1 cellular context compared by ENCODE assay signal in genomic region chr1:168225476-168226190, GRCh38.
A peak's percentile ranks its signal among the peaks of the same experiment; 100 is the strongest.
TF ChIP-seq lines count a peak whose summit lies in the region.

Gene SFT2D2 (plus strand): TSS chr1:168226004. CDS start chr1:168226080, 76 bp downstream.

TF ChIP-seq in HepG2, 621 proteins besides CTCF, POLR2A, EP300 and RAD21 (continued from another document):
- TF ChIP-seq FUBP1 (CRISPR knock-in tag; IDR thresholded peaks at IDR 0.05; ENCODE audit: borderline replicate concordance), result no peak; the same call in 1 of the 2 replicates
- TF ChIP-seq ZNF674 (CRISPR knock-in tag; IDR thresholded peaks at IDR 0.05; ENCODE audit: low read depth), result no peak
- TF ChIP-seq FIP1L1 (IDR thresholded peaks at IDR 0.05; ENCODE audit: borderline replicate concordance, insufficient read depth, low read depth, low read length), result no peak
- TF ChIP-seq NFYB (CRISPR knock-in tag; IDR thresholded peaks at IDR 0.05), result peak; percentile 51
- TF ChIP-seq ZMAT3 (CRISPR knock-in tag; conservative IDR thresholded peaks at IDR 0.05), result peak; percentile 72; the same call in 1 of the 2 replicates
- TF ChIP-seq ZNF562 (CRISPR knock-in tag; IDR thresholded peaks at IDR 0.05; ENCODE audit: borderline replicate concordance), result peak; percentile 81; the same call in 1 of the 2 replicates
- TF ChIP-seq TFE3 (CRISPR knock-in tag; IDR thresholded peaks at IDR 0.05), result peak; percentile 29; the same call in 1 of the 2 replicates
- peak; percentile 94 for TF ChIP-seq ZNF776 (CRISPR knock-in tag; IDR thresholded peaks at IDR 0.05)
- 0 out of 2 replicates have a peak, but pooled peaks have one; percentile 52 for TF ChIP-seq ZBTB44 (CRISPR knock-in tag; IDR thresholded peaks at IDR 0.05)
- TF ChIP-seq HOXA9 (CRISPR knock-in tag; IDR thresholded peaks at IDR 0.05; ENCODE audit: borderline replicate concordance), result no peak
- no peak for TF ChIP-seq ZNF24 (IDR thresholded peaks at IDR 0.05)
- peak; percentile 77 for TF ChIP-seq TAF1 (CRISPR knock-in tag; IDR thresholded peaks at IDR 0.05)
- TF ChIP-seq HIC2 (CRISPR knock-in tag; IDR thresholded peaks at IDR 0.05; ENCODE audit: low read depth), result no peak
- TF ChIP-seq CSRNP2 (CRISPR knock-in tag; conservative IDR thresholded peaks at IDR 0.05; ENCODE audit: low read depth), result 0 out of 2 replicates have a peak, but pooled peaks have one; percentile 74
- TF ChIP-seq SMAD9 (CRISPR knock-in tag; IDR thresholded peaks at IDR 0.05), result peak; percentile 87; the same call in 1 of the 2 replicates
- 0 out of 2 replicates have a peak, but pooled peaks have one; percentile 49 for TF ChIP-seq ZNF12 (CRISPR knock-in tag; IDR thresholded peaks at IDR 0.05)
- peak; percentile 24; the same call in 1 of the 2 replicates for TF ChIP-seq ZNF629 (CRISPR knock-in tag; conservative IDR thresholded peaks at IDR 0.05)
- TF ChIP-seq EHMT2 (IDR thresholded peaks at IDR 0.05; ENCODE audit: borderline replicate concordance, low read depth, low read length), result 0 out of 2 replicates have a peak, but pooled peaks have one; percentile 16
- peak; percentile 44; the same call in 1 of the 2 replicates for TF ChIP-seq ZNF367 (CRISPR knock-in tag; IDR thresholded peaks at IDR 0.05; ENCODE audit: borderline replicate concordance)
- TF ChIP-seq ETV5 (CRISPR knock-in tag; IDR thresholded peaks at IDR 0.05; ENCODE audit: borderline replicate concordance), result no peak
- no peak for TF ChIP-seq KLF15 (CRISPR knock-in tag; IDR thresholded peaks at IDR 0.05; ENCODE audit: borderline replicate concordance)
- TF ChIP-seq TRAFD1 (CRISPR knock-in tag; IDR thresholded peaks at IDR 0.05; ENCODE audit: borderline replicate concordance), result no peak
- peak; percentile 80 for TF ChIP-seq KAT8 (CRISPR knock-in tag; IDR thresholded peaks at IDR 0.05)
- TF ChIP-seq SRY (CRISPR knock-in tag; IDR thresholded peaks at IDR 0.05), result peak; percentile 90; the same call in 1 of the 2 replicates
- TF ChIP-seq ZNF761 (CRISPR knock-in tag; conservative IDR thresholded peaks at IDR 0.05), result peak; percentile 93
- TF ChIP-seq ZBTB21 (CRISPR knock-in tag; IDR thresholded peaks at IDR 0.05), result no peak
- TF ChIP-seq GTF2F1 (IDR thresholded peaks at IDR 0.05; ENCODE audit: low read length), result no peak
- TF ChIP-seq SALL1 (CRISPR knock-in tag; IDR thresholded peaks at IDR 0.05), result peak; percentile 86
- no peak for TF ChIP-seq RBM39 (IDR thresholded peaks at IDR 0.05; ENCODE audit: low read depth, low read length, poor library complexity, severe bottlenecking)
- TF ChIP-seq ZNF660 (CRISPR knock-in tag; IDR thresholded peaks at IDR 0.05; ENCODE audit: borderline replicate concordance, low read depth), result no peak
- TF ChIP-seq MEIS2 (CRISPR knock-in tag; IDR thresholded peaks at IDR 0.05), result peak; percentile 77
- no peak for TF ChIP-seq LCORL (IDR thresholded peaks at IDR 0.05)
- TF ChIP-seq LCORL (CRISPR knock-in tag; IDR thresholded peaks at IDR 0.05), result no peak
- TF ChIP-seq TP53 (CRISPR knock-in tag; conservative IDR thresholded peaks at IDR 0.05), result peak; percentile 35; the same call in 1 of the 2 replicates
- peak; percentile 86 for TF ChIP-seq ZNF235 (CRISPR knock-in tag; IDR thresholded peaks at IDR 0.05; ENCODE audit: borderline replicate concordance)
- TF ChIP-seq SRSF1 (optimal IDR thresholded peaks at IDR 0.05; ENCODE audit: low read depth, low read length), result no peak
- TF ChIP-seq ZNF264 (CRISPR knock-in tag; IDR thresholded peaks at IDR 0.05), result no peak; the same call in none of the 2 replicates
- TF ChIP-seq U2AF1 (optimal IDR thresholded peaks at IDR 0.05; ENCODE audit: low read depth, low read length), result peak; percentile 35
- no peak for TF ChIP-seq ZNF775 (CRISPR knock-in tag; IDR thresholded peaks at IDR 0.05; ENCODE audit: borderline replicate concordance)
- no peak; the same call in 1 of the 2 replicates for TF ChIP-seq ZNF101 (CRISPR knock-in tag; IDR thresholded peaks at IDR 0.05; ENCODE audit: borderline replicate concordance, low read depth)
- peak; percentile 61 for TF ChIP-seq HNRNPLL (IDR thresholded peaks at IDR 0.05; ENCODE audit: low read depth, low read length, poor library complexity, severe bottlenecking)
- no peak for TF ChIP-seq IKZF1 (IDR thresholded peaks at IDR 0.05)
- TF ChIP-seq GATAD2A (CRISPR knock-in tag; IDR thresholded peaks at IDR 0.05), result peak; percentile 33; the same call in 1 of the 2 replicates
